ENCODE assay signal across 25 cellular contexts in the genomic region with DNA sequence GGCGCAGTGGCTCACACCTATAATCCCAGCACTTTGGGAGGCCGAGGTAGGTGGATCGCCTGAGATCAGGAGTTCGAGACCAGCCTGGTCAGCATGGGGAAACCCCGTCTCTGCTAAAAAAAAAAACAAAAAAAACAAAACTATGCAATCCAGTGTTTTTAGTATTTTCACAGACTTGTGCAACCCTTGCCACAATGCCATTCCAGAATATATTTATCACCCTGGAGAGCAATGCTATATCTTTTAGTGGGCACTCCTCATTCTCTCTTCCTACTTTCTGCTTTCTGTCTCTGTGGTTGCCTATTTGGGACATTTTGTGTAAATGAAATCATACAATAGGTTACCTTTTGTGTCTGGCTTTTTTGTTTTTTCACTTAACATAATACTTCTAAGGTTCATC. TPM values are rescaled to one million over a fixed set of nuclear protein-coding genes. Genes with fewer than 3 reads are reported as not detected.
"Had no signal": no experiment of that assay in that cellular context is flagged by ENCODE, and none has a peak within 500 bp of the region (broad histone marks: within the 10 kb centered on the region; RNA-seq: fewer than 3 reads in every experiment).

No MANE protein-coding gene starts in this region.

- H3K4me1 Mint-ChIP-seq: stimulated activated naive CD8-positive, alpha-beta T cell treated with anti-CD3 and anti-CD28 coated beads, Interleukin-15, amount 100 ng/mL, for 72 hours had no signal

- H3K27ac Mint-ChIP-seq: effector memory CD8-positive, alpha-beta T cell; immature natural killer cell; naive thymus-derived CD8-positive, alpha-beta T cell; stimulated activated naive B cell treated with anti-CD40 and anti-IgM and Interleukin-4, amounts not matched to agents 10 μg/mL and 1 μg/mL and 100 μg/mL, for 72 hours; stimulated activated naive CD8-positive, alpha-beta T cell treated with anti-CD3 and anti-CD28 coated beads, Interleukin-15, amount 100 ng/mL, for 72 hours had no signal

- H3K9me3 Mint-ChIP-seq: effector memory CD8-positive, alpha-beta T cell; immature natural killer cell; naive thymus-derived CD8-positive, alpha-beta T cell; stimulated activated naive B cell treated with anti-CD40 and anti-IgM and Interleukin-4, amounts not matched to agents 10 μg/mL and 1 μg/mL and 100 μg/mL, for 72 hours; stimulated activated naive CD8-positive, alpha-beta T cell treated with anti-CD3 and anti-CD28 coated beads, Interleukin-15, amount 100 ng/mL, for 72 hours had no signal

- H3K4me3 ChIP-seq: esophagus muscularis mucosa, mucosa of descending colon, skin epidermis, thoracic aorta, transverse colon had no signal

- H3K4me3 Mint-ChIP-seq: effector memory CD8-positive, alpha-beta T cell; immature natural killer cell; naive thymus-derived CD8-positive, alpha-beta T cell; stimulated activated naive B cell treated with anti-CD40 and anti-IgM and Interleukin-4, amounts not matched to agents 10 μg/mL and 1 μg/mL and 100 μg/mL, for 72 hours; stimulated activated naive CD8-positive, alpha-beta T cell treated with anti-CD3 and anti-CD28 coated beads, Interleukin-15, amount 100 ng/mL, for 72 hours had no signal

- H3K9me3 ChIP-seq: esophagus muscularis mucosa, mucosa of descending colon, neutrophil, thoracic aorta, transverse colon had no signal

- H3K27me3 Mint-ChIP-seq: effector memory CD8-positive, alpha-beta T cell; naive thymus-derived CD8-positive, alpha-beta T cell; stimulated activated naive B cell treated with anti-CD40 and anti-IgM and Interleukin-4, amounts not matched to agents 10 μg/mL and 1 μg/mL and 100 μg/mL, for 72 hours; stimulated activated naive CD8-positive, alpha-beta T cell treated with anti-CD3 and anti-CD28 coated beads, Interleukin-15, amount 100 ng/mL, for 72 hours had no signal

- H3K27me3 ChIP-seq: esophagus muscularis mucosa, foreskin keratinocyte, neutrophil, transverse colon had no signal

- H3K27ac ChIP-seq: epithelial cell of prostate, esophagus muscularis mucosa, foreskin keratinocyte, neutrophil, skin epidermis, thoracic aorta, transverse colon had no signal

- ATAC-seq: effector memory CD8-positive, alpha-beta T cell; foreskin keratinocyte; left colon; left ventricle myocardium superior; mucosa of descending colon; naive thymus-derived CD8-positive, alpha-beta T cell; sciatic nerve; stimulated activated naive B cell treated with anti-CD40 and anti-IgM and Interleukin-4, amounts not matched to agents 10 μg/mL and 1 μg/mL and 100 μg/mL, for 72 hours; stimulated activated naive CD8-positive, alpha-beta T cell treated with anti-CD3 and anti-CD28 coated beads, Interleukin-15, amount 100 ng/mL, for 72 hours had no signal

- DNase-seq: effector memory CD8-positive, alpha-beta T cell; foreskin keratinocyte; immature natural killer cell; left colon; left ventricle myocardium superior; mucosa of descending colon; naive thymus-derived CD8-positive, alpha-beta T cell; stimulated activated CD4-positive, alpha-beta T cell treated with anti-CD3 and anti-CD28 coated beads, Interleukin-2, amount 100 ng/mL, for 24 hours; stimulated activated CD4-positive, alpha-beta T cell treated with anti-CD3 and anti-CD28 coated beads, Interleukin-4, amount 100 ng/mL, for 4 hours; stimulated activated naive B cell treated with anti-CD40 and anti-IgM and Interleukin-4, amounts not matched to agents 10 μg/mL and 1 μg/mL and 100 μg/mL, for 72 hours; stimulated activated naive CD8-positive, alpha-beta T cell treated with anti-CD3 and anti-CD28 coated beads, Interleukin-15, amount 100 ng/mL, for 72 hours; substantia nigra; transverse colon had no signal

RNA-seq across cellular contexts. Expression of a gene that starts 43.2 kb away (rescaled TPM):
- total RNA-seq: esophagus muscularis mucosa; foreskin keratinocyte; kidney epithelial cell; left colon; left ventricle myocardium superior; lung microvascular endothelial cell; mucosa of descending colon; naive thymus-derived CD8-positive, alpha-beta T cell; osteoblast; pulmonary artery endothelial cell; sciatic nerve; thoracic aorta; transverse colon; urinary bladder had no signal
- polyA plus RNA-seq: foreskin keratinocyte; immature natural killer cell; naive thymus-derived CD8-positive, alpha-beta T cell; neural cell; urinary bladder had no signal
